In genomic region chr14:76946753-76947077, GRCh38 we compare ENCODE assay signal across 8 cellular contexts.
DNase-seq lines count a peak whose midpoint lies in the region; ATAC-seq and TF ChIP-seq lines count a peak whose summit lies in the region.

No MANE protein-coding gene starts in this region.

- TF ChIP-seq CTCF in Panc1 (IDR thresholded peaks at IDR 0.05) = no peak
- no peak for TF ChIP-seq CTCF in heart left ventricle (IDR thresholded peaks at IDR 0.05)

- H3K27ac ChIP-seq in Panc1 (ENCODE audit: low read length) (peak overlapping the region; percentile 98), heart left ventricle (peak overlapping the region in 11 of 12 donors; percentile 77 to 89 (median 80))

- ATAC-seq in GM21723 (IDR thresholded peaks at IDR 0.05; ENCODE audit: unreplicated experiment) (peak; percentile 5), Panc1 (peak; percentile 10), heart left ventricle (peak in 1 of 4 donors; percentile 5), HG03342 (IDR thresholded peaks at IDR 0.05; ENCODE audit: unreplicated experiment) (no peak)
- ATAC-seq in stimulated activated effector memory CD8-positive, alpha-beta T cell treated with anti-CD3 and anti-CD28 coated beads, Interleukin-12 subunit alpha, Interleukin-12 subunit beta, amount 100 ng/mL, for 72 hours = peak; percentile 14

- H3K9me3 ChIP-seq in Panc1 (ENCODE audit: control insufficient read depth, insufficient read depth, low read depth, low read length) = no peaks in the 10 kb centered on the region
- H3K9me3 ChIP-seq in heart left ventricle = no peaks in the 10 kb centered on the region

- CTCF ChIA-PET in Panc1 (lab: Charles Lee) = interaction anchor here (0.5 kb wide), 1 partner anchor 13 kb away, joined by 8 read pairs; no protein-coding TSS in a partner anchor

- peak overlapping the region; percentile 82 for H3K27ac Mint-ChIP-seq in stimulated activated effector memory CD8-positive, alpha-beta T cell treated with anti-CD3 and anti-CD28 coated beads, Interleukin-12 subunit alpha, Interleukin-12 subunit beta, amount 100 ng/mL, for 72 hours

- POLR2A ChIA-PET in Panc1 (lab: Charles Lee) = interaction anchor here (0.6 kb wide), 1 partner anchor 1774 kb away, joined by 3 read pairs; no protein-coding TSS in a partner anchor

- intact Hi-C loops in Panc1 (cut with micrococcal nuclease; ENCODE audit: unreplicated experiment) (no loop called here), heart left ventricle (cut with DNase I) (loop anchor here in 7 of 10 donors (1.0 to 10.0 kb wide), 8 partner anchors 27 to 108 kb away; partner anchors contain the start of gene IRF2BPL (in 1 of the 7))

- H3K4me3 ChIP-seq in Panc1 (ENCODE audit: low read depth in 2 of 2, low read length in 2 of 2) (no peak overlapping the region), heart left ventricle (peak overlapping the region in 4 of 12 donors; percentile 12 to 27 (median 17))

- H3K4me1 ChIP-seq in Panc1 (ENCODE audit: control insufficient read depth, insufficient read depth, low read length) (peaks cover 39% of the 10 kb centered on the region), heart left ventricle (peaks cover 5 to 50% (median 38%) of the 10 kb centered on the region in 12 donors)

- no TSS peak for BruUV-seq in Panc1 (replicated peaks; lab: Mats Ljungman, UMichigan)

- no peak for DNase-seq in Panc1 (ENCODE audit: low read depth, low spot score)
- DNase-seq in heart left ventricle = no peak
- DNase-seq in stimulated activated effector memory CD8-positive, alpha-beta T cell treated with anti-CD3 and anti-CD28 coated beads, Interleukin-12 subunit alpha, Interleukin-12 subunit beta, amount 100 ng/mL, for 72 hours (ENCODE audit: low spot score in 2 of 2) = no peak
- no peak for DNase-seq in NCI-H526 (lab: John Stamatoyannopoulos, UW)
- DNase-seq in CD1c-positive myeloid dendritic cell (ENCODE audit: extremely low spot score) = no peak
- DNase-seq in HuH-7.5 (ENCODE audit: low spot score) = no peak

- no peaks in the 10 kb centered on the region for H3K36me3 Mint-ChIP-seq in stimulated activated effector memory CD8-positive, alpha-beta T cell treated with anti-CD3 and anti-CD28 coated beads, Interleukin-12 subunit alpha, Interleukin-12 subunit beta, amount 100 ng/mL, for 72 hours

- H3K4me1 Mint-ChIP-seq in stimulated activated effector memory CD8-positive, alpha-beta T cell treated with anti-CD3 and anti-CD28 coated beads, Interleukin-12 subunit alpha, Interleukin-12 subunit beta, amount 100 ng/mL, for 72 hours = peaks cover 37% of the 10 kb centered on the region

- in situ Hi-C loops in Panc1 (cut with HindIII; ENCODE audit: low pct_unique_long_range_greater_than_20kb, low sequenced_read_pairs) = no loop called here

- no peak for TF ChIP-seq POLR2A in heart left ventricle (IDR thresholded peaks at IDR 0.05)

- no peaks in the 10 kb centered on the region for H3K9me3 Mint-ChIP-seq in stimulated activated effector memory CD8-positive, alpha-beta T cell treated with anti-CD3 and anti-CD28 coated beads, Interleukin-12 subunit alpha, Interleukin-12 subunit beta, amount 100 ng/mL, for 72 hours

- peak overlapping the region; percentile 30 for H3K4me3 Mint-ChIP-seq in stimulated activated effector memory CD8-positive, alpha-beta T cell treated with anti-CD3 and anti-CD28 coated beads, Interleukin-12 subunit alpha, Interleukin-12 subunit beta, amount 100 ng/mL, for 72 hours

- no peaks in the 10 kb centered on the region for H3K36me3 ChIP-seq in Panc1 (ENCODE audit: control insufficient read depth, insufficient read depth, low read length)
- H3K36me3 ChIP-seq in heart left ventricle = no peaks in the 10 kb centered on the region

- H3K27me3 ChIP-seq in Panc1 (ENCODE audit: control insufficient read depth, insufficient read depth, low read length) (no peaks in the 10 kb centered on the region), heart left ventricle (no peaks in the 10 kb centered on the region)

- WGBS in heart left ventricle, 4 donors = 60 to 70% (median 65%) methylated on average over 5 to 6 of the region's 6 CpGs
